Comparison of ENCODE assay signal across 10 cellular contexts in genomic region chr11:63553759-63554158, GRCh38. TPM values are rescaled to one million over a fixed set of nuclear protein-coding genes. Genes with fewer than 3 reads are reported as not detected.
A peak's percentile ranks its signal among the peaks of the same experiment; 100 is the strongest.
DNase-seq lines count a peak whose midpoint lies in the region; TF ChIP-seq lines count a peak whose summit lies in the region.
"Had no signal": no experiment of that assay in that cellular context is flagged by ENCODE, and none has a peak within 500 bp of the region (broad histone marks: within the 10 kb centered on the region; RNA-seq: fewer than 3 reads in every experiment).

No MANE protein-coding gene starts in this region.

- H3K27me3 Mint-ChIP-seq in osteocyte (ENCODE audit: unreplicated experiment): peaks cover 27% of the 10 kb centered on the region

- TF ChIP-seq CTCF in foreskin fibroblast (IDR thresholded peaks at IDR 0.05; ENCODE audit: low read depth, low read length): no peak
- TF ChIP-seq CTCF in osteocyte (IDR thresholded peaks at IDR 0.05): no peak

- H3K36me3 Mint-ChIP-seq in osteocyte (ENCODE audit: unreplicated experiment): no peaks in the 10 kb centered on the region

- no peak overlapping the region for H3K4me3 ChIP-seq in foreskin fibroblast (ENCODE audit: low read depth in 1 of 2, low read length in 2 of 2)
- no peak overlapping the region for H3K4me3 ChIP-seq in MG63
- H3K4me3 ChIP-seq: A549, upper lobe of left lung had no signal

- no peak overlapping the region for H3K4me3 Mint-ChIP-seq in osteocyte (ENCODE audit: unreplicated experiment)

- H3K9me3 ChIP-seq in MG63: no peaks in the 10 kb centered on the region
- H3K9me3 ChIP-seq: A549, upper lobe of left lung had no signal

- no peak overlapping the region for H3K27ac Mint-ChIP-seq in osteocyte (ENCODE audit: unreplicated experiment)

- H3K36me3 ChIP-seq in MG63: no peaks in the 10 kb centered on the region
- H3K36me3 ChIP-seq: upper lobe of left lung had no signal

- DNase-seq in NOMO-1 treated with DMSO at 0.1 percent for 48 hours (lab: John Stamatoyannopoulos, UW; ENCODE audit: unreplicated experiment) (peak; percentile 21), NOMO-1 treated with dmso at 0.1 percent for 144 hours (lab: John Stamatoyannopoulos, UW; ENCODE audit: unreplicated experiment) (no peak), KBM-7 (peak; percentile 25), foreskin fibroblast (no peak), MG63 (no peak), osteocyte (ENCODE audit: extremely low spot score, unreplicated experiment) (no peak)
- DNase-seq in activated effector memory CD4-positive, alpha-beta T cell treated with anti-CD3 and anti-CD28 coated beads, Interleukin-2, amount 50 U/mL, for 16 hours: peak; percentile 72
- DNase-seq in stimulated activated CD4-positive, alpha-beta T cell treated with anti-CD3 and anti-CD28 coated beads, Interleukin-4, amount 100 ng/mL, for 24 hours: peak; percentile 49

- H3K4me1 Mint-ChIP-seq in osteocyte (ENCODE audit: unreplicated experiment): no peaks in the 10 kb centered on the region

- no peaks in the 10 kb centered on the region for H3K9me3 Mint-ChIP-seq in osteocyte (ENCODE audit: unreplicated experiment)

- in situ Hi-C loops in KBM-7 (cut with MboI; ENCODE audit: low pct_unique_long_range_greater_than_20kb, low sequenced_read_pairs): no loop called here

- H3K27me3 ChIP-seq in MG63: no peaks in the 10 kb centered on the region
- H3K27me3 ChIP-seq: upper lobe of left lung had no signal

RNA-seq across cellular contexts. Expression of gene PLAAT2, which starts 9.4 kb away (rescaled TPM):
- total RNA-seq in MG63 (2014; rRNA removed; shearing (Covaris generic); ENCODE audit: low replicate concordance): not detected in 2 replicates
- total RNA-seq in osteocyte: not detected in 2 replicates

RNA-seq across cellular contexts. Expression of gene PLAAT4, which starts 17.2 kb away (rescaled TPM):
- total RNA-seq in MG63 (2014; rRNA removed; shearing (Covaris generic); ENCODE audit: low replicate concordance): 33.9 and 56.1 TPM in 2 replicates
- total RNA-seq in osteocyte: 7.3 and 8.5 TPM in 2 replicates

RNA-seq across cellular contexts. Expression of gene LGALS12, which starts 47.9 kb away (rescaled TPM):
- total RNA-seq in MG63 (2014; rRNA removed; shearing (Covaris generic); ENCODE audit: low replicate concordance): 1.5 and 2.0 TPM in 2 replicates
- not detected in 2 replicates for total RNA-seq in osteocyte

Comparison
In these comparisons a context has a peak if more than half of its experiments do, and no peak if none do; other contexts are left out.
1. DNase-seq: peak in NOMO-1 treated with DMSO at 0.1 percent for 48 hours (single experiment), KBM-7 (single experiment), activated effector memory CD4-positive, alpha-beta T cell treated with anti-CD3 and anti-CD28 coated beads, Interleukin-2, amount 50 U/mL, for 16 hours (single experiment) and stimulated activated CD4-positive, alpha-beta T cell treated with anti-CD3 and anti-CD28 coated beads, Interleukin-4, amount 100 ng/mL, for 24 hours (single experiment); none in NOMO-1 treated with dmso at 0.1 percent for 144 hours (single experiment), foreskin fibroblast (0 of 2), MG63 (single experiment) and osteocyte (single experiment).